Comparison of ENCODE assay signal across 23 cellular contexts in the genomic region with DNA sequence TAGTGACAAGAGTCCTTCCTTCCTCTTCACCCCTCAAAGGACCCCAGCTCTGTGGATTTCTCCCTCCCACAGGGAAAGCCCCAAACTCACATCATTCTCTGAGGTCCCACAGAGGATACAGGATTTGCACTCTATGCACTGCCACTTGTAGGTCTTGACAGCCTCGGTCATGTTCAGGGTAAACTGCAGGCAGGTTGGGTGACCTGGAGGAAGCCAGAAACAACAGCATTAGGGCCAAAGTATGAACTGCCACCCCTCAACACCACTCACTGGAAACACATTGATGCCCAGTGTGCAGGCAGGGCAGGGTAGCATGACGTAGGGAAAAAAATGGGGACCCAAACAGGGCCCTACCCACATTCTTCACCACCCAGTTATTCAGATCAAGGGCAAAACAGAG.
"Had no signal": no experiment of that assay in that cellular context is flagged by ENCODE, and none has a peak within 500 bp of the region (broad histone marks: within the 10 kb centered on the region; RNA-seq: fewer than 3 reads in every experiment).

No MANE protein-coding gene starts in this region.

- DNase-seq: activated CD4-positive, alpha-beta T cell treated with anti-CD3 and anti-CD28 coated beads for 4 hours; activated CD4-positive, alpha-beta T cell treated with anti-CD3 and anti-CD28 coated beads, Interleukin-2, amount 50 U/mL, for 48 hours; activated CD8-positive, alpha-beta memory T cell treated with anti-CD3 and anti-CD28 coated beads, Interleukin-2, amount 50 U/mL, for 48 hours; activated effector memory CD4-positive, alpha-beta T cell treated with Interleukin-2 at 50 U/mL for 16 hours; activated naive CD4-positive, alpha-beta T cell; activated T-cell treated with anti-CD3 and anti-CD28 coated beads, Interleukin-2, amount 50 U/mL, for 1 hour; aorta; central memory CD4-positive, alpha-beta T cell; Kasumi-1; KBM-7; NCI-H1105 treated with DMSO at 0.1 percent for 48 hours; NCI-H146; NCI-H187 treated with DMSO at 0.1 percent for 48 hours; NCI-H2081 treated with DMSO at 0.1 percent for 48 hours; NCI-H446; NCI-H524; Peyer's patch; Right ventricle myocardium superior had no signal

- H3K36me3 ChIP-seq: breast epithelium, Peyer's patch, SJSA1 had no signal

- H3K4me1 ChIP-seq: breast epithelium, Peyer's patch had no signal

- ATAC-seq: activated CD4-positive, CD25-positive, alpha-beta regulatory T cell treated with anti-CD3 and anti-CD28 coated beads, Interleukin-2, amount 50 U/mL, for 24 hours; SK-N-SH treated with all-trans-retinoic acid at 6 μM for 48 hours had no signal

- H3K4me3 ChIP-seq: breast epithelium, Peyer's patch, SJSA1 had no signal

- H3K9me3 ChIP-seq: breast epithelium, SJSA1 had no signal

- H3K27me3 ChIP-seq: breast epithelium, Peyer's patch, SJSA1 had no signal

- H3K27ac ChIP-seq: breast epithelium, Peyer's patch, RWPE1, SJSA1 had no signal
